28 cellular contexts compared by ENCODE assay signal in genomic region chr2:196266351-196266750, GRCh38.
DNase-seq lines count a peak whose midpoint lies in the region; ATAC-seq and TF ChIP-seq lines count a peak whose summit lies in the region.
"Had no signal": no experiment of that assay in that cellular context is flagged by ENCODE, and none has a peak within 500 bp of the region (broad histone marks: within the 10 kb centered on the region; RNA-seq: fewer than 3 reads in every experiment).

No MANE protein-coding gene starts in this region.

- no peaks in the 10 kb centered on the region for H3K27me3 ChIP-seq in SK-N-SH (ENCODE audit: insufficient read depth)
- H3K27me3 ChIP-seq in OCI-LY1 (ENCODE audit: insufficient read depth, low read length), result no peaks in the 10 kb centered on the region
- H3K27me3 ChIP-seq in smooth muscle cell (ENCODE audit: low read depth), result no peaks in the 10 kb centered on the region
- H3K27me3 ChIP-seq: BE2C, MG63, stomach, thyroid gland, vagina had no signal

- H3K9me2 ChIP-seq in SK-N-SH (no peaks in the 10 kb centered on the region), OCI-LY1 (ENCODE audit: low read depth, low read length) (no peaks in the 10 kb centered on the region)

- TF ChIP-seq RAD21 in SK-N-SH (IDR thresholded peaks at IDR 0.05; ENCODE audit: low read length), result no peak

- H3K27ac ChIP-seq in SK-N-SH (ENCODE audit: low read depth in 2 of 2, low read length in 1 of 2), result peak overlapping the region; percentile 40 to 99; a peak in 3 of 4 replicates
- H3K27ac ChIP-seq in OCI-LY1 (ENCODE audit: low read depth, low read length, poor library complexity, severe bottlenecking), result peak overlapping the region; percentile 96
- H3K27ac ChIP-seq in smooth muscle cell (ENCODE audit: low read depth), result peak overlapping the region; percentile 5
- H3K27ac ChIP-seq: vagina had no signal

- H3K27ac Mint-ChIP-seq in effector memory CD8-positive, alpha-beta T cell, result peak overlapping the region; percentile 13 to 20
- no peak overlapping the region for H3K27ac Mint-ChIP-seq in stimulated activated effector memory CD8-positive, alpha-beta T cell treated with anti-CD3 and anti-CD28 coated beads, Interleukin-12 subunit alpha, Interleukin-12 subunit beta, amount 100 ng/mL, for 72 hours
- H3K27ac Mint-ChIP-seq: activated T-helper 2 cell treated with anti-CD3 and anti-CD28 coated beads, Interferon-gamma antibody, Interleukin-2, Interleukin-4, amounts not matched to agents 10 μg/mL and 5 μg/mL and 100 μg/mL, durations not matched to agents 14 hours and 24 hours and 36 hours; endodermal cell; WTC11 had no signal

- H4K20me1 ChIP-seq in SK-N-SH (ENCODE audit: insufficient read depth), result no peaks in the 10 kb centered on the region
- H4K20me1 ChIP-seq in OCI-LY1 (ENCODE audit: insufficient read depth, low read length), result no peaks in the 10 kb centered on the region
- no peaks in the 10 kb centered on the region for H4K20me1 ChIP-seq in smooth muscle cell (ENCODE audit: low read depth)

- no peak for ATAC-seq in SK-N-SH treated with all-trans-retinoic acid at 6 μM for 48 hours
- ATAC-seq in effector memory CD8-positive, alpha-beta T cell (replicated peaks), result no peak
- ATAC-seq in stimulated activated effector memory CD8-positive, alpha-beta T cell treated with anti-CD3 and anti-CD28 coated beads, Interleukin-12 subunit alpha, Interleukin-12 subunit beta, amount 100 ng/mL, for 72 hours, result no peak
- ATAC-seq: WTC11 had no signal

- H3F3A ChIP-seq in SK-N-SH (replicated peaks; ENCODE audit: insufficient read depth), result peaks cover 79% of the 10 kb centered on the region
- peaks cover 8% of the 10 kb centered on the region; the same call in 1 of the 2 replicates for H3F3A ChIP-seq in OCI-LY1 (ENCODE audit: insufficient read depth, low read length)
- H3F3A ChIP-seq in smooth muscle cell (ENCODE audit: low read depth), result peaks cover 10% of the 10 kb centered on the region

- H3K4me1 Mint-ChIP-seq in effector memory CD8-positive, alpha-beta T cell (ENCODE audit: low read depth in 2 of 2), result peaks cover 34 to 53% of the 10 kb centered on the region in 2 donors
- peaks cover 48% of the 10 kb centered on the region for H3K4me1 Mint-ChIP-seq in stimulated activated effector memory CD8-positive, alpha-beta T cell treated with anti-CD3 and anti-CD28 coated beads, Interleukin-12 subunit alpha, Interleukin-12 subunit beta, amount 100 ng/mL, for 72 hours

- no peak for DNase-seq in SK-N-SH
- no peak for DNase-seq in effector memory CD8-positive, alpha-beta T cell
- DNase-seq in smooth muscle cell (lab: John Stamatoyannopoulos, UW; ENCODE audit: unreplicated experiment), result no peak
- no peak for DNase-seq in cerebellum (ENCODE audit: low spot score)
- no peak for DNase-seq in DMS79 (lab: John Stamatoyannopoulos, UW)
- DNase-seq in stimulated activated effector memory CD8-positive, alpha-beta T cell treated with anti-CD3 and anti-CD28 coated beads, Interleukin-12 subunit alpha, Interleukin-12 subunit beta, amount 100 ng/mL, for 72 hours (ENCODE audit: low spot score in 2 of 2), result no peak
- DNase-seq: activated CD8-positive, alpha-beta memory T cell treated with anti-CD3 and anti-CD28 coated beads, Interleukin-2, amount 50 U/mL, for 48 hours; anterior cingulate cortex; Caco-2; cortex of kidney; DMS79 treated with DMSO at 0.1 percent for 48 hours; endodermal cell; hypothalamus; immature natural killer cell; mesendoderm; MG63; NCI-H2029; NCI-H748 treated with DMSO at 0.1 percent for 48 hours; stomach; thyroid gland had no signal

- no peak overlapping the region for H3K4me2 ChIP-seq in SK-N-SH
- no peak overlapping the region for H3K4me2 ChIP-seq in OCI-LY1 (ENCODE audit: low read length)
- H3K4me2 ChIP-seq in smooth muscle cell, result no peak overlapping the region

- POLR2A ChIA-PET in SK-N-SH (lab: Yijun Ruan, JAX), result no interaction called here

- peaks cover 63% of the 10 kb centered on the region for H3K79me2 ChIP-seq in SK-N-SH (ENCODE audit: insufficient read depth)
- no peaks in the 10 kb centered on the region for H3K79me2 ChIP-seq in OCI-LY1 (ENCODE audit: insufficient read depth, low read length)
- no peaks in the 10 kb centered on the region for H3K79me2 ChIP-seq in smooth muscle cell (ENCODE audit: low read depth)

- no peak overlapping the region for H3K4me3 ChIP-seq in SK-N-SH (ENCODE audit: low read depth in 2 of 2, low read length in 1 of 2)
- no peak overlapping the region for H3K4me3 ChIP-seq in OCI-LY1 (ENCODE audit: low read depth, low read length, poor library complexity, severe bottlenecking)
- H3K4me3 ChIP-seq in smooth muscle cell, result no peak overlapping the region
- H3K4me3 ChIP-seq: HAP-1, MG63, stomach, thyroid gland, vagina had no signal

- no peaks in the 10 kb centered on the region for H3K9me3 Mint-ChIP-seq in effector memory CD8-positive, alpha-beta T cell
- H3K9me3 Mint-ChIP-seq in stimulated activated effector memory CD8-positive, alpha-beta T cell treated with anti-CD3 and anti-CD28 coated beads, Interleukin-12 subunit alpha, Interleukin-12 subunit beta, amount 100 ng/mL, for 72 hours, result no peaks in the 10 kb centered on the region
- H3K9me3 Mint-ChIP-seq: activated T-helper 2 cell treated with anti-CD3 and anti-CD28 coated beads, Interferon-gamma antibody, Interleukin-2, Interleukin-4, amounts not matched to agents 10 μg/mL and 5 μg/mL and 100 μg/mL, durations not matched to agents 14 hours and 24 hours and 36 hours; endodermal cell; immature natural killer cell; WTC11 had no signal

- H3K36me3 ChIP-seq in SK-N-SH (replicated peaks in 1 of 2; ENCODE audit: control insufficient read depth in 1 of 2, insufficient read depth in 2 of 2, low read length in 1 of 2) (peaks cover 2 to 71% of the 10 kb centered on the region in 2 experiments), OCI-LY1 (ENCODE audit: insufficient read depth, low read length) (no peaks in the 10 kb centered on the region), smooth muscle cell (ENCODE audit: low read depth) (no peaks in the 10 kb centered on the region)
- H3K36me3 ChIP-seq: BE2C, HAP-1, stomach, thyroid gland, vagina had no signal

- no peaks in the 10 kb centered on the region for H3K27me3 Mint-ChIP-seq in effector memory CD8-positive, alpha-beta T cell
- H3K27me3 Mint-ChIP-seq: activated naive CD8-positive, alpha-beta T cell had no signal

- H3K9me3 ChIP-seq in SK-N-SH, result no peaks in the 10 kb centered on the region
- no peaks in the 10 kb centered on the region for H3K9me3 ChIP-seq in OCI-LY1 (ENCODE audit: low read length)
- H3K9me3 ChIP-seq in smooth muscle cell (replicated peaks; ENCODE audit: low read depth), result no peaks in the 10 kb centered on the region
- H3K9me3 ChIP-seq: BE2C, HAP-1, MG63, stomach, thyroid gland, vagina had no signal

- TF ChIP-seq EP300 in SK-N-SH (IDR thresholded peaks at IDR 0.05; ENCODE audit: borderline replicate concordance in 1 of 2, low read depth in 1 of 2, low read length in 1 of 2), result no peak

- H3K36me3 Mint-ChIP-seq in effector memory CD8-positive, alpha-beta T cell (ENCODE audit: insufficient read depth), result no peaks in the 10 kb centered on the region
- peaks cover 26% of the 10 kb centered on the region for H3K36me3 Mint-ChIP-seq in stimulated activated effector memory CD8-positive, alpha-beta T cell treated with anti-CD3 and anti-CD28 coated beads, Interleukin-12 subunit alpha, Interleukin-12 subunit beta, amount 100 ng/mL, for 72 hours
- H3K36me3 Mint-ChIP-seq: activated naive CD8-positive, alpha-beta T cell; immature natural killer cell; WTC11 had no signal

- TF ChIP-seq CTCF in SK-N-SH (IDR thresholded peaks at IDR 0.05), result no peak
- no peak for TF ChIP-seq CTCF in OCI-LY1 (IDR thresholded peaks at IDR 0.05; ENCODE audit: low read length)
- TF ChIP-seq CTCF in smooth muscle cell (IDR thresholded peaks at IDR 0.05; ENCODE audit: borderline replicate concordance, insufficient read depth, poor library complexity, severe bottlenecking), result no peak

- CTCF ChIA-PET in SK-N-SH (lab: Yijun Ruan, JAX), result interaction anchor here (1.2 to 2.4 kb wide), 3 partner anchors 10 to 188 kb away, joined by 3 to 9 read pairs (median 3); no protein-coding TSS in a partner anchor

- H3K4me1 ChIP-seq in SK-N-SH (ENCODE audit: control insufficient read depth in 1 of 2, insufficient read depth in 2 of 2, low read depth in 1 of 2, low read length in 1 of 2) (peaks cover 11 to 50% of the 10 kb centered on the region in 2 experiments), OCI-LY1 (ENCODE audit: insufficient read depth, low read length, severe bottlenecking) (peaks cover 84% of the 10 kb centered on the region), smooth muscle cell (ENCODE audit: low read depth) (peaks cover 9% of the 10 kb centered on the region)
- H3K4me1 ChIP-seq: HAP-1 had no signal

- H3K4me3 Mint-ChIP-seq in effector memory CD8-positive, alpha-beta T cell, result no peak overlapping the region
- no peak overlapping the region for H3K4me3 Mint-ChIP-seq in stimulated activated effector memory CD8-positive, alpha-beta T cell treated with anti-CD3 and anti-CD28 coated beads, Interleukin-12 subunit alpha, Interleukin-12 subunit beta, amount 100 ng/mL, for 72 hours
- H3K4me3 Mint-ChIP-seq: endodermal cell, immature natural killer cell, WTC11 had no signal

- H3K9ac ChIP-seq in SK-N-SH, result peak overlapping the region; percentile 47; the same call in 1 of the 2 replicates
- H3K9ac ChIP-seq in OCI-LY1 (ENCODE audit: low read length), result no peak overlapping the region
- no peak overlapping the region for H3K9ac ChIP-seq in smooth muscle cell (ENCODE audit: low read depth)

- H2AFZ ChIP-seq in SK-N-SH (ENCODE audit: low read depth) (no peak overlapping the region), OCI-LY1 (ENCODE audit: low read length) (no peak overlapping the region), smooth muscle cell (ENCODE audit: low read depth) (no peak overlapping the region)

TF ChIP-seq in SK-N-SH, 30 proteins besides CTCF, POLR2A, EP300 and RAD21 (continues in another document):
- no peak for TF ChIP-seq ELF1 (IDR thresholded peaks at IDR 0.05)
- TF ChIP-seq MEF2A (IDR thresholded peaks at IDR 0.05; ENCODE audit: borderline replicate concordance, low read depth), result no peak

Comparison
In these comparisons a context has a peak if more than half of its experiments do, and no peak if none do; other contexts are left out.
1. H3K27ac ChIP-seq: peak in every context shown above with its lines; median percentile 96 in OCI-LY1; 70 in SK-N-SH; 5 in smooth muscle cell.